Comparison of ENCODE assay signal across 8 cellular contexts in genomic region chr3:179322481-179323196, GRCh38.
A peak's percentile ranks its signal among the peaks of the same experiment; 100 is the strongest.
DNase-seq lines count a peak whose midpoint lies in the region; TF ChIP-seq lines count a peak whose summit lies in the region.

ZNF639 (plus strand) TSS chr3:179323031; CDS start chr3:179328294, 5,263 bp downstream.

- TF ChIP-seq CTCF in LNCAP (IDR thresholded peaks at IDR 0.05) (peak; percentile 72), foreskin fibroblast (IDR thresholded peaks at IDR 0.05; ENCODE audit: low read depth, low read length) (peak; percentile 63)

- H3K9me3 ChIP-seq in ES-I3 (ENCODE audit: control insufficient read depth, insufficient read depth, low read length) (no peaks in the 10 kb centered on the region), neuron (ENCODE audit: low read length) (no peaks in the 10 kb centered on the region), subcutaneous abdominal adipose tissue (ENCODE audit: control insufficient read depth in 5 of 5, low read length in 5 of 5) (no peaks in the 10 kb centered on the region)

- peak within 1 kb of the TSS; percentile 77 for H2AFZ ChIP-seq in neuron (ENCODE audit: low read depth, low read length)

- H3K4me3 ChIP-seq in foreskin fibroblast (ENCODE audit: low read depth in 1 of 2, low read length in 2 of 2) (peak within 1 kb of the TSS; percentile 78 to 79), neuron (ENCODE audit: low read length) (peak within 1 kb of the TSS; percentile 94), subcutaneous abdominal adipose tissue (ENCODE audit: low read depth in 1 of 5, low read length in 5 of 5) (peak within 1 kb of the TSS; percentile 76 to 93 (median 91))

- H3K4me1 ChIP-seq in ES-I3 (ENCODE audit: insufficient read depth, low read length) (no peaks in the 10 kb centered on the region), neuron (ENCODE audit: insufficient read depth, low read length) (peaks cover 12% of the 10 kb centered on the region), subcutaneous abdominal adipose tissue (ENCODE audit: control insufficient read depth in 5 of 5, insufficient read depth in 5 of 5, low read length in 5 of 5) (peaks cover 5 to 33% (median 27%) of the 10 kb centered on the region in 5 donors)

- DNase-seq in GOT3 (lab: John Stamatoyannopoulos, UW) = peak; percentile 93
- peak; percentile 94 for DNase-seq in activated effector memory CD4-positive, alpha-beta T cell treated with anti-CD3 and anti-CD28 coated beads, Interleukin-2, amount 50 U/mL, for 16 hours
- peak; percentile 87 to 95 for DNase-seq in foreskin fibroblast

- H3K9ac ChIP-seq in ES-I3 (ENCODE audit: low read depth, low read length) (peak within 1 kb of the TSS; percentile 80), subcutaneous abdominal adipose tissue (ENCODE audit: low read length in 5 of 5) (peak within 1 kb of the TSS; percentile 74 to 93 (median 91))

- H3K36me3 ChIP-seq in ES-I3 (ENCODE audit: insufficient read depth, low read length) (no peaks in the 10 kb centered on the region), neuron (ENCODE audit: insufficient read depth, low read length) (peaks cover 11% of the 10 kb centered on the region), subcutaneous abdominal adipose tissue (ENCODE audit: control insufficient read depth in 5 of 5, insufficient read depth in 5 of 5, low read length in 5 of 5) (no peaks in the 10 kb centered on the region)

- peak; percentile 78 for TF ChIP-seq POLR2A in Raji (IDR thresholded peaks at IDR 0.05; ENCODE audit: insufficient read depth, low read depth, low read length)

- H3K27ac ChIP-seq in subcutaneous abdominal adipose tissue (ENCODE audit: low read depth, low read length) = peak within 1 kb of the TSS; percentile 91

- peaks cover 1% of the 10 kb centered on the region for H3K27me3 ChIP-seq in neuron (ENCODE audit: insufficient read depth, low read length)
- peaks cover 0 to 4% (median 0%) of the 10 kb centered on the region in 5 donors for H3K27me3 ChIP-seq in subcutaneous abdominal adipose tissue (ENCODE audit: control insufficient read depth in 5 of 5, insufficient read depth in 4 of 5, low read length in 5 of 5)

Comparison
In these comparisons a context has a peak if more than half of its experiments do, and no peak if none do; other contexts are left out.
1. Peak in every context shown above with its lines: DNase-seq, H3K4me3 ChIP-seq and H3K27ac ChIP-seq.